In the genomic region with DNA sequence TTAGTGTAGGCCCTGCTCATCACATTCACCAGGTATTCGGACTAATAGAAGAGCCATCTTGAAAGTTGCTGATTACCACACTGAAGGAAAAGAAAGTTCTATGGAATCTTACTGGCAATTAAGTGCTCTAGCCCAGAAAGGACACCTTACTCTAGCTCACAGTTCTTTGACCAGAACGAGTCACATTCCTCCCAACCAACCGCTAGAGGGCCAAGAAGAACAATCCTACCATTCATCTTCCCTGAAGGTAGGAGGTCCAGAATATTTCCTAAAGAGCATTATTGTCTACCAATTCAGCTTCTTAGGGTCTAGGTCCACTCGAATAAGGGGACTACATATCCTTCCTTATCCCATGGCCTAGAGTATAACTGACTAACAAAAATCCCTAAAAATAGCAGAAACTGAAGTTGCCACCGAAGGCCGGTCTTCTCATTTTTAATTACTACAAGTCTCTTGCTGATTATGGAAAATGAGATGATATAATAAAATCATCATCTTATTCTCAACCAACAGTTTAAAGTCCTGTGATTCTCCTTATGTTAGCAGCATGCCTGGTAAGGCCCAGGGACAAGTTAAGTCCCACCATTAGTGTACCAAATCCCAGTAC, we compare ENCODE assay signal across 9 cellular contexts. TPM values are rescaled to one million over a fixed set of nuclear protein-coding genes. Genes with fewer than 3 reads are reported as not detected.
A peak's percentile ranks its signal among the peaks of the same experiment; 100 is the strongest.
DNase-seq lines count a peak whose midpoint lies in the region; ATAC-seq and TF ChIP-seq lines count a peak whose summit lies in the region.
"Had no signal": no experiment of that assay in that cellular context is flagged by ENCODE, and none has a peak within 500 bp of the region (broad histone marks: within the 10 kb centered on the region; RNA-seq: fewer than 3 reads in every experiment).

No MANE protein-coding gene starts in this region.

- no peak overlapping the region for H3K27ac Mint-ChIP-seq in progenitor cell of endocrine pancreas
- H3K27ac Mint-ChIP-seq: activated T-cell treated with anti-CD3 and anti-CD28 coated beads, Interleukin-2, amount 50 U/mL, for 72 hours had no signal

- no peaks in the 10 kb centered on the region for H3K36me3 Mint-ChIP-seq in progenitor cell of endocrine pancreas (ENCODE audit: insufficient read depth)

- TF ChIP-seq CTCF in progenitor cell of endocrine pancreas (IDR thresholded peaks at IDR 0.05; ENCODE audit: unreplicated experiment) = peak; percentile 79

- H3K27me3 Mint-ChIP-seq in progenitor cell of endocrine pancreas = peaks cover 34% of the 10 kb centered on the region

- H3K9me3 Mint-ChIP-seq in progenitor cell of endocrine pancreas (ENCODE audit: low read depth) = peaks cover 14% of the 10 kb centered on the region
- H3K9me3 Mint-ChIP-seq: activated T-cell treated with anti-CD3 and anti-CD28 coated beads, Interleukin-2, amount 50 U/mL, for 72 hours had no signal

- DNase-seq in DMS153 treated with DMSO at 0.1 percent for 48 hours (lab: John Stamatoyannopoulos, UW; ENCODE audit: unreplicated experiment) (peak; percentile 29), DMS153 (lab: John Stamatoyannopoulos, UW) (no peak), fibroblast of the conjunctiva (ENCODE audit: low read depth) (peak; percentile 24), progenitor cell of endocrine pancreas (ENCODE audit: low spot score, unreplicated experiment) (no peak), ecto neural progenitor cell (ENCODE audit: low spot score) (no peak)

- no peak overlapping the region for H3K4me3 Mint-ChIP-seq in progenitor cell of endocrine pancreas (ENCODE audit: low read depth)
- H3K4me3 Mint-ChIP-seq: activated T-cell treated with anti-CD3 and anti-CD28 coated beads, Interleukin-2, amount 50 U/mL, for 72 hours had no signal

- H3K4me1 Mint-ChIP-seq in progenitor cell of endocrine pancreas (ENCODE audit: low read depth) = peaks cover 13% of the 10 kb centered on the region

- ATAC-seq in GM19455 (IDR thresholded peaks at IDR 0.05; ENCODE audit: unreplicated experiment) = peak; percentile 86
- ATAC-seq in HG03520 (IDR thresholded peaks at IDR 0.05; ENCODE audit: unreplicated experiment) = peak; percentile 80
- peak; percentile 97 for ATAC-seq in SK-N-SH treated with all-trans-retinoic acid at 6 μM for 48 hours
- ATAC-seq: activated T-cell treated with anti-CD3 and anti-CD28 coated beads, Interleukin-2, amount 50 U/mL, for 72 hours had no signal

TF ChIP-seq in SK-N-SH treated with all-trans-retinoic acid at 6 μM for 48 hours, 23 proteins besides CTCF, POLR2A, EP300 and RAD21:
- TF ChIP-seq ZNF8 (CRISPR knock-in tag; IDR thresholded peaks at IDR 0.05) (no peak), CSDC2 (CRISPR knock-in tag; IDR thresholded peaks at IDR 0.05) (no peak), ZNF70 (CRISPR knock-in tag; IDR thresholded peaks at IDR 0.05) (no peak), TCF4 (CRISPR knock-in tag; IDR thresholded peaks at IDR 0.05; ENCODE audit: borderline replicate concordance) (no peak), ESRRG (CRISPR knock-in tag; IDR thresholded peaks at IDR 0.05) (no peak), OSR1 (CRISPR knock-in tag; IDR thresholded peaks at IDR 0.05) (no peak), ZC3H10 (CRISPR knock-in tag; IDR thresholded peaks at IDR 0.05) (no peak), BACH2 (CRISPR knock-in tag; IDR thresholded peaks at IDR 0.05; ENCODE audit: borderline replicate concordance) (no peak), ZFP3 (CRISPR knock-in tag; IDR thresholded peaks at IDR 0.05) (no peak), PATZ1 (CRISPR knock-in tag; IDR thresholded peaks at IDR 0.05; ENCODE audit: borderline replicate concordance) (no peak), TOX (CRISPR knock-in tag; IDR thresholded peaks at IDR 0.05; ENCODE audit: borderline replicate concordance) (no peak), ZNF565 (CRISPR knock-in tag; conservative IDR thresholded peaks at IDR 0.05; ENCODE audit: low read depth) (no peak), ISL1 (CRISPR knock-in tag; IDR thresholded peaks at IDR 0.05) (no peak)
- TF ChIP-seq, protein P1, sequence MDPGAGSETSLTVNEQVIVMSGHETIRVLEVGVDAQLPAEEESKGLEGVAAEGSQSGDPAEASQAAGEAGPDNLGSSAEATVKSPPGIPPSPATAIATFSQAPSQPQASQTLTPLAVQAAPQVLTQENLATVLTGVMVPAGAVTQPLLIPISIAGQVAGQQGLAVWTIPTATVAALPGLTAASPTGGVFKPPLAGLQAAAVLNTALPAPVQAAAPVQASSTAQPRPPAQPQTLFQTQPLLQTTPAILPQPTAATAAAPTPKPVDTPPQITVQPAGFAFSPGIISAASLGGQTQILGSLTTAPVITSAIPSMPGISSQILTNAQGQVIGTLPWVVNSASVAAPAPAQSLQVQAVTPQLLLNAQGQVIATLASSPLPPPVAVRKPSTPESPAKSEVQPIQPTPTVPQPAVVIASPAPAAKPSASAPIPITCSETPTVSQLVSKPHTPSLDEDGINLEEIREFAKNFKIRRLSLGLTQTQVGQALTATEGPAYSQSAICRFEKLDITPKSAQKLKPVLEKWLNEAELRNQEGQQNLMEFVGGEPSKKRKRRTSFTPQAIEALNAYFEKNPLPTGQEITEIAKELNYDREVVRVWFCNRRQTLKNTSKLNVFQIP (CRISPR knock-in tag; IDR thresholded peaks at IDR 0.05; ENCODE audit: borderline replicate concordance, low read depth) = no peak
- TF ChIP-seq, protein P2, sequence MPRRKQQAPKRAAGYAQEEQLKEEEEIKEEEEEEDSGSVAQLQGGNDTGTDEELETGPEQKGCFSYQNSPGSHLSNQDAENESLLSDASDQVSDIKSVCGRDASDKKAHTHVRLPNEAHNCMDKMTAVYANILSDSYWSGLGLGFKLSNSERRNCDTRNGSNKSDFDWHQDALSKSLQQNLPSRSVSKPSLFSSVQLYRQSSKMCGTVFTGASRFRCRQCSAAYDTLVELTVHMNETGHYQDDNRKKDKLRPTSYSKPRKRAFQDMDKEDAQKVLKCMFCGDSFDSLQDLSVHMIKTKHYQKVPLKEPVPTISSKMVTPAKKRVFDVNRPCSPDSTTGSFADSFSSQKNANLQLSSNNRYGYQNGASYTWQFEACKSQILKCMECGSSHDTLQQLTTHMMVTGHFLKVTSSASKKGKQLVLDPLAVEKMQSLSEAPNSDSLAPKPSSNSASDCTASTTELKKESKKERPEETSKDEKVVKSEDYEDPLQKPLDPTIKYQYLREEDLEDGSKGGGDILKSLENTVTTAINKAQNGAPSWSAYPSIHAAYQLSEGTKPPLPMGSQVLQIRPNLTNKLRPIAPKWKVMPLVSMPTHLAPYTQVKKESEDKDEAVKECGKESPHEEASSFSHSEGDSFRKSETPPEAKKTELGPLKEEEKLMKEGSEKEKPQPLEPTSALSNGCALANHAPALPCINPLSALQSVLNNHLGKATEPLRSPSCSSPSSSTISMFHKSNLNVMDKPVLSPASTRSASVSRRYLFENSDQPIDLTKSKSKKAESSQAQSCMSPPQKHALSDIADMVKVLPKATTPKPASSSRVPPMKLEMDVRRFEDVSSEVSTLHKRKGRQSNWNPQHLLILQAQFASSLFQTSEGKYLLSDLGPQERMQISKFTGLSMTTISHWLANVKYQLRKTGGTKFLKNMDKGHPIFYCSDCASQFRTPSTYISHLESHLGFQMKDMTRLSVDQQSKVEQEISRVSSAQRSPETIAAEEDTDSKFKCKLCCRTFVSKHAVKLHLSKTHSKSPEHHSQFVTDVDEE (CRISPR knock-in tag; IDR thresholded peaks at IDR 0.05) = no peak

RNA-seq across cellular contexts. Expression of gene FMO1, which starts 2.7 kb away (rescaled TPM):
- total RNA-seq in progenitor cell of endocrine pancreas = 0.67 TPM in 1 of 2 replicates, not detected in the other
- total RNA-seq: activated T-cell treated with anti-CD3 and anti-CD28 coated beads, Interleukin-2, amount 50 U/mL, for 72 hours had no signal

Comparison
In these comparisons a context has a peak if more than half of its experiments do, and no peak if none do; other contexts are left out.
1. DNase-seq: peak in DMS153 treated with DMSO at 0.1 percent for 48 hours (single experiment) and fibroblast of the conjunctiva (single experiment); none in DMS153 (single experiment), progenitor cell of endocrine pancreas (single experiment) and ecto neural progenitor cell (single experiment).
2. Peak in every context shown above with its lines, with median percentiles within 50 percentile points of each other: ATAC-seq.